Comparison of ENCODE assay signal across 1 cellular context in genomic region chr1:2546515-2547209, GRCh38.
A peak's percentile ranks its signal among the peaks of the same experiment; 100 is the strongest.
TF ChIP-seq lines count a peak whose summit lies in the region.

No MANE protein-coding gene starts in this region.

TF ChIP-seq in GM12878, 131 proteins besides CTCF, POLR2A, EP300 and RAD21 (continued from another document):
- TF ChIP-seq JUNB (IDR thresholded peaks at IDR 0.05) = no peak
- TF ChIP-seq BCLAF1 (IDR thresholded peaks at IDR 0.05) = no peak
- TF ChIP-seq TBL1XR1 (IDR thresholded peaks at IDR 0.05; ENCODE audit: low read depth, low read length) = no peak; the same call in 1 of the 2 replicates
- peak; percentile 84 for TF ChIP-seq IKZF1 (conservative IDR thresholded peaks at IDR 0.05)
- TF ChIP-seq PAX8 (IDR thresholded peaks at IDR 0.05) = no peak
- no peak for TF ChIP-seq MYC (IDR thresholded peaks at IDR 0.05; ENCODE audit: insufficient read depth, insufficient read length, insufficient replicate concordance, low read length, severe bottlenecking)
- TF ChIP-seq EZH2 (IDR thresholded peaks at IDR 0.05; ENCODE audit: borderline replicate concordance, control insufficient read depth, low read depth, low read length) = no peak
- no peak for TF ChIP-seq CBX5 (IDR thresholded peaks at IDR 0.05; ENCODE audit: low read depth)
- TF ChIP-seq NR2C2 (IDR thresholded peaks at IDR 0.05; ENCODE audit: borderline replicate concordance, control insufficient read depth, insufficient read length, low read depth) = no peak
- no peak for TF ChIP-seq CBX3 (IDR thresholded peaks at IDR 0.05; ENCODE audit: borderline replicate concordance, low read depth)
- TF ChIP-seq NRF1 (conservative IDR thresholded peaks at IDR 0.05; ENCODE audit: low read depth, low read length) = no peak
- TF ChIP-seq ZNF384 (IDR thresholded peaks at IDR 0.05; ENCODE audit: borderline replicate concordance, low read depth, low read length) = no peak
- peak; percentile 74 for TF ChIP-seq GATAD2B (conservative IDR thresholded peaks at IDR 0.05; ENCODE audit: low read depth)
- TF ChIP-seq ATF3 (IDR thresholded peaks at IDR 0.05; ENCODE audit: borderline replicate concordance, extremely low read depth, low read depth, low read length) = no peak
- no peak for TF ChIP-seq KDM1A (IDR thresholded peaks at IDR 0.05; ENCODE audit: borderline replicate concordance)
- peak; percentile 62 for TF ChIP-seq LARP7 (IDR thresholded peaks at IDR 0.05)
- TF ChIP-seq SRF (IDR thresholded peaks at IDR 0.05; ENCODE audit: low read depth in 2 of 2, low read length in 2 of 2) = no peak
- no peak for TF ChIP-seq CBFB (IDR thresholded peaks at IDR 0.05; ENCODE audit: low read depth)
- TF ChIP-seq RELA (IDR thresholded peaks at IDR 0.05; ENCODE audit: borderline replicate concordance, partially characterized antibody) = no peak
TF ChIP-seq in GM12878: peak in this region for 20.
